ENCODE assay signal across 19 cellular contexts in genomic region chr9:87765521-87765920, GRCh38. TPM values are rescaled to one million over a fixed set of nuclear protein-coding genes. Genes with fewer than 3 reads are reported as not detected.
DNase-seq lines count a peak whose midpoint lies in the region; ATAC-seq, FAIRE-seq and TF ChIP-seq lines count a peak whose summit lies in the region.
"Had no signal": no experiment of that assay in that cellular context is flagged by ENCODE, and none has a peak within 500 bp of the region (broad histone marks: within the 10 kb centered on the region; RNA-seq: fewer than 3 reads in every experiment).

No MANE protein-coding gene starts in this region.

- H3K9ac ChIP-seq in mammary epithelial cell (ENCODE audit: insufficient read depth, low read length): no peak overlapping the region
- H3K9ac ChIP-seq in neural progenitor cell: no peak overlapping the region

- peaks cover 13% of the 10 kb centered on the region for H3K27me3 Mint-ChIP-seq in MCF 10A (ENCODE audit: insufficient read depth, unreplicated experiment)
- peaks cover 6% of the 10 kb centered on the region for H3K27me3 Mint-ChIP-seq in neural progenitor cell (ENCODE audit: insufficient read depth, low read depth)
- H3K27me3 Mint-ChIP-seq in activated CD8-positive, alpha-beta memory T cell treated with anti-CD3 and anti-CD28 coated beads, Interleukin-2, amount 10 ng/mL, durations not matched to agents 7 days and 5 days: peaks cover 8% of the 10 kb centered on the region

- no peaks in the 10 kb centered on the region for H3K36me3 Mint-ChIP-seq in MCF 10A (ENCODE audit: insufficient read depth, unreplicated experiment)
- no peaks in the 10 kb centered on the region for H3K36me3 Mint-ChIP-seq in neural progenitor cell
- H3K36me3 Mint-ChIP-seq in activated CD8-positive, alpha-beta memory T cell treated with anti-CD3 and anti-CD28 coated beads, Interleukin-2, amount 10 ng/mL, durations not matched to agents 7 days and 5 days: no peaks in the 10 kb centered on the region
- H3K36me3 Mint-ChIP-seq: CD4-positive, alpha-beta memory T cell had no signal

- H3K27me3 ChIP-seq in mammary epithelial cell (ENCODE audit: insufficient read depth, low read length): no peaks in the 10 kb centered on the region
- no peaks in the 10 kb centered on the region for H3K27me3 ChIP-seq in bronchial epithelial cell (ENCODE audit: control insufficient read depth, insufficient read depth, low read length)
- H3K27me3 ChIP-seq in neural progenitor cell: no peaks in the 10 kb centered on the region

- no peak overlapping the region for H3K27ac ChIP-seq in mammary epithelial cell (ENCODE audit: insufficient read depth, low read depth, low read length)
- H3K27ac ChIP-seq in neural progenitor cell: peak overlapping the region; percentile 77

- no TSS peak for BruUV-seq in mammary epithelial cell (replicated peaks; lab: Mats Ljungman, UMichigan)
- no TSS peak for BruUV-seq in MCF 10A (replicated peaks; lab: Mats Ljungman, UMichigan)

- TF ChIP-seq CTCF in mammary epithelial cell (conservative IDR thresholded peaks at IDR 0.05 in 1 of 2, IDR thresholded peaks at IDR 0.05 in 1 of 2; ENCODE audit: extremely low read depth in 1 of 2, insufficient read depth in 1 of 2, low read depth in 1 of 2, low read length in 2 of 2) (no peak), MCF 10A (IDR thresholded peaks at IDR 0.05; ENCODE audit: unreplicated experiment) (no peak), bronchial epithelial cell (IDR thresholded peaks at IDR 0.05; ENCODE audit: insufficient read depth, low read length, severe bottlenecking) (no peak), neural progenitor cell (IDR thresholded peaks at IDR 0.05) (no peak)

- H3K9me3 Mint-ChIP-seq in MCF 10A (ENCODE audit: unreplicated experiment) (no peaks in the 10 kb centered on the region), neural progenitor cell (peaks cover 5% of the 10 kb centered on the region)
- H3K9me3 Mint-ChIP-seq in activated CD8-positive, alpha-beta memory T cell treated with anti-CD3 and anti-CD28 coated beads, Interleukin-2, amount 10 ng/mL, durations not matched to agents 7 days and 5 days (ENCODE audit: low read depth): no peaks in the 10 kb centered on the region

- no peak overlapping the region for H3K4me2 ChIP-seq in mammary epithelial cell (ENCODE audit: insufficient read depth, low read depth, low read length)
- H3K4me2 ChIP-seq in neural progenitor cell: peak overlapping the region; percentile 50
- H3K4me2 ChIP-seq: GM23338 had no signal

- H3K4me1 Mint-ChIP-seq in MCF 10A (ENCODE audit: insufficient read depth, unreplicated experiment) (peaks cover 5% of the 10 kb centered on the region), neural progenitor cell (peaks cover 24% of the 10 kb centered on the region)
- H3K4me1 Mint-ChIP-seq in activated CD8-positive, alpha-beta memory T cell treated with anti-CD3 and anti-CD28 coated beads, Interleukin-2, amount 10 ng/mL, durations not matched to agents 7 days and 5 days: no peaks in the 10 kb centered on the region
- H3K4me1 Mint-ChIP-seq: CD4-positive, alpha-beta memory T cell had no signal

- H3K9me3 ChIP-seq in mammary epithelial cell (replicated peaks; ENCODE audit: insufficient read depth, low read length) (no peaks in the 10 kb centered on the region), neural progenitor cell (ENCODE audit: low read depth) (no peaks in the 10 kb centered on the region)

- CTCF ChIA-PET in mammary epithelial cell (lab: Charles Lee; ENCODE audit: low non-redundant PET) (no interaction called here), MCF 10A (lab: Yijun Ruan, JAX) (no interaction called here)
- CTCF ChIA-PET in activated CD8-positive, alpha-beta memory T cell treated with anti-CD3 and anti-CD28 coated beads, Interleukin-2, amount 10 ng/mL, durations not matched to agents 7 days and 5 days (lab: Charles Lee): no interaction called here

- H3K36me3 ChIP-seq in mammary epithelial cell (ENCODE audit: insufficient read depth, low read length) (no peaks in the 10 kb centered on the region), bronchial epithelial cell (ENCODE audit: control insufficient read depth, insufficient read depth, low read length) (no peaks in the 10 kb centered on the region), neural progenitor cell (no peaks in the 10 kb centered on the region)

- no peak for ATAC-seq in activated CD8-positive, alpha-beta memory T cell treated with anti-CD3 and anti-CD28 coated beads, Interleukin-2, amount 10 ng/mL, durations not matched to agents 7 days and 5 days
- ATAC-seq: GM23338 had no signal

- in situ Hi-C loops in mammary epithelial cell (cut with MboI; ENCODE audit: low sequenced_read_pairs in 2 of 2): no loop called here

- H3F3A ChIP-seq in neural progenitor cell (ENCODE audit: low read depth): peaks cover 22% of the 10 kb centered on the region

- FAIRE-seq in bronchial epithelial cell (lab: Jason Lieb, UNC): no peak
- FAIRE-seq: GM12891, GM18507 had no signal

- no peaks in the 10 kb centered on the region for H3K79me2 ChIP-seq in mammary epithelial cell (ENCODE audit: insufficient read depth, low read length)
- H3K79me2 ChIP-seq in neural progenitor cell (ENCODE audit: low read depth): no peaks in the 10 kb centered on the region

- intact Hi-C loops in mammary epithelial cell (cut with micrococcal nuclease) (no loop called here), MCF 10A (cut with micrococcal nuclease) (no loop called here), cardiac septum (cut with DNase I) (no loop called here)

- H4K20me1 ChIP-seq in mammary epithelial cell (ENCODE audit: insufficient read depth, low read length): no peaks in the 10 kb centered on the region
- no peaks in the 10 kb centered on the region for H4K20me1 ChIP-seq in neural progenitor cell (ENCODE audit: low read depth)

- H3K4me1 ChIP-seq in mammary epithelial cell (ENCODE audit: insufficient read depth, low read length) (peaks cover 40% of the 10 kb centered on the region), neural progenitor cell (peaks cover 23% of the 10 kb centered on the region)

- no peak overlapping the region for H3K4me3 Mint-ChIP-seq in MCF 10A (ENCODE audit: unreplicated experiment)
- no peak overlapping the region for H3K4me3 Mint-ChIP-seq in neural progenitor cell
- H3K4me3 Mint-ChIP-seq in activated CD8-positive, alpha-beta memory T cell treated with anti-CD3 and anti-CD28 coated beads, Interleukin-2, amount 10 ng/mL, durations not matched to agents 7 days and 5 days: no peak overlapping the region
- H3K4me3 Mint-ChIP-seq: CD4-positive, alpha-beta memory T cell; GM23338; H9; HFFc6 had no signal

- H3K27ac Mint-ChIP-seq in MCF 10A (ENCODE audit: low read depth, unreplicated experiment) (no peak overlapping the region), neural progenitor cell (no peak overlapping the region)
- H3K27ac Mint-ChIP-seq in activated CD8-positive, alpha-beta memory T cell treated with anti-CD3 and anti-CD28 coated beads, Interleukin-2, amount 10 ng/mL, durations not matched to agents 7 days and 5 days: no peak overlapping the region
- H3K27ac Mint-ChIP-seq: CD4-positive, alpha-beta memory T cell; GM23338; H9; HFFc6 had no signal

- H3K4me3 ChIP-seq in mammary epithelial cell (replicated peaks in 1 of 3; ENCODE audit: insufficient read depth in 1 of 3, low read depth in 2 of 3, low read length in 3 of 3): no peak overlapping the region
- no peak overlapping the region for H3K4me3 ChIP-seq in bronchial epithelial cell (ENCODE audit: low read depth, low read length)
- no peak overlapping the region for H3K4me3 ChIP-seq in neural progenitor cell
- H3K4me3 ChIP-seq: GM23338 had no signal

- POLR2A ChIA-PET in MCF 10A (lab: Yijun Ruan, JAX): no interaction called here

- H2AFZ ChIP-seq in mammary epithelial cell (ENCODE audit: low read depth, low read length) (peak overlapping the region; percentile 31), neural progenitor cell (replicated peaks) (no peak overlapping the region)
- H2AFZ ChIP-seq: GM23338 had no signal

- peak; percentile 14 for DNase-seq in mammary epithelial cell
- DNase-seq in MCF 10A (ENCODE audit: unreplicated experiment): no peak
- peak; percentile 60 for DNase-seq in bronchial epithelial cell (ENCODE audit: low read depth)
- no peak for DNase-seq in neural progenitor cell (ENCODE audit: low spot score)
- DNase-seq in HuH-7.5 (ENCODE audit: low spot score): no peak
- no peak for DNase-seq in cardiac septum (ENCODE audit: low spot score)
- no peak for DNase-seq in activated CD8-positive, alpha-beta memory T cell treated with anti-CD3 and anti-CD28 coated beads, Interleukin-2, amount 10 ng/mL, durations not matched to agents 7 days and 5 days
- DNase-seq: C1 segment of cervical spinal cord; Calu3; CD4-positive, alpha-beta memory T cell; COR-L47; DMS53; DMS79 treated with DMSO at 0.1 percent for 48 hours; GF-D8; H9; HFFc6 had no signal

- dilution Hi-C loops in mammary epithelial cell (cut with HindIII; ENCODE audit: low sequenced_read_pairs): no loop called here

RNA-seq across cellular contexts. Expression of gene CTSL, which starts 39.6 kb away (rescaled TPM):
- 100 to 1,000 TPM in 1 of 2 donors, 10 to 100 TPM in 1; 38.8 to 109 TPM for total RNA-seq in mammary epithelial cell
- 131 TPM for polyA plus RNA-seq in mammary epithelial cell
- polyA minus RNA-seq in mammary epithelial cell: 24.0 TPM
- 84.2 and 141 TPM in 2 replicates for total RNA-seq in MCF 10A (2022)
- total RNA-seq in bronchial epithelial cell: 107 and 161 TPM in 2 replicates
- total RNA-seq in neural progenitor cell (ENCODE audit: low replicate concordance): 35.9 and 37.6 TPM in 2 replicates
- 116 TPM for total RNA-seq in cardiac septum
- under 1 TPM in 1 of 2 experiments, not detected in 1; 0.96 TPM for total RNA-seq in activated CD8-positive, alpha-beta memory T cell treated with anti-CD3 and anti-CD28 coated beads, Interleukin-2, amount 10 ng/mL, durations not matched to agents 7 days and 5 days

Comparison
In these comparisons a context has a peak if more than half of its experiments do, and no peak if none do; other contexts are left out.
1. DNase-seq: peak in mammary epithelial cell (single experiment) and bronchial epithelial cell (single experiment); none in MCF 10A (single experiment), neural progenitor cell (single experiment), HuH-7.5 (single experiment), cardiac septum (single experiment) and activated CD8-positive, alpha-beta memory T cell treated with anti-CD3 and anti-CD28 coated beads, Interleukin-2, amount 10 ng/mL, durations not matched to agents 7 days and 5 days (single experiment).
2. RNA of gene CTSL, which starts 39.6 kb away (total RNA-seq): 116 TPM in cardiac septum (single experiment), 38.8 to 109 TPM in mammary epithelial cell, 107 to 161 TPM in bronchial epithelial cell, 84.2 to 141 TPM in MCF 10A and 35.9 to 37.6 TPM in neural progenitor cell; 0.96 TPM in activated CD8-positive, alpha-beta memory T cell treated with anti-CD3 and anti-CD28 coated beads, Interleukin-2, amount 10 ng/mL, durations not matched to agents 7 days and 5 days; every median in the first group is over 10 times any median in the second.